In the genomic region with DNA sequence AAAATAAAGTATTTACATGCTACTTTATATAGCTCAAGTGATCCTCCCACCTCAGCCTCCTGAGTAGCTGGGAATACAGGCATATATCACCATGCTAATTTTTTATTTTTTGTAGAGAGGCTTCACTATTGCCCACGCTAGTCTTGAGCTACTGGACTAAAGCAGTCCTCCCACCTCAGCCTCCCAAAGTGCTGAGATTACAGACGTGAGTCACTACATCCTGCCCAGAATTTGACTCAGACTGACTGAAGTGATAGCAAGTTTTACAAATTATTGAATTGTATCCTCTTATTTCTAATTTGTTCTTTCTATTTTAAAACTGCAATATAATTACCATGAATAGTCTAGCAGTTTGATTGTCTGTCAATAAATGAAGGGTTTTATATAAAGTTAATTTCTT, we compare ENCODE assay signal across 13 cellular contexts.
DNase-seq lines count a peak whose midpoint lies in the region; ATAC-seq and TF ChIP-seq lines count a peak whose summit lies in the region.
"Had no signal": no experiment of that assay in that cellular context is flagged by ENCODE, and none has a peak within 500 bp of the region (broad histone marks: within the 10 kb centered on the region; RNA-seq: fewer than 3 reads in every experiment).

No MANE protein-coding gene starts in this region.

- H3K4me1 Mint-ChIP-seq in MCF 10A (ENCODE audit: insufficient read depth, unreplicated experiment): no peaks in the 10 kb centered on the region
- H3K4me1 Mint-ChIP-seq in stimulated activated effector memory CD8-positive, alpha-beta T cell treated with anti-CD3 and anti-CD28 coated beads, Interleukin-12 subunit alpha, Interleukin-12 subunit beta, amount 100 ng/mL, for 72 hours: peaks cover 6% of the 10 kb centered on the region
- H3K4me1 Mint-ChIP-seq in activated T-helper 1 cell treated with anti-CD3 and anti-CD28 coated beads, Interleukin-12 subunit alpha, Interleukin-12 subunit beta, Interleukin-2, Interleukin-4 antibody, amounts not matched to agents 30 ng/mL and 10 ng/mL and 1 ng/mL, durations not matched to agents 14 hours and 24 hours and 36 hours (ENCODE audit: low read depth): peaks cover 8% of the 10 kb centered on the region

- TF ChIP-seq POLR2A in breast epithelium (IDR thresholded peaks at IDR 0.05): no peak

- 30 to 47% methylated on average over 2 of the region's 2 CpGs for WGBS in aorta, 2 donors

- H3K27ac ChIP-seq in breast epithelium (no peak overlapping the region), aorta (ENCODE audit: low read depth in 1 of 2, low read length in 2 of 2) (no peak overlapping the region)
- H3K27ac ChIP-seq: tibial artery had no signal

- DNase-seq in MCF 10A (ENCODE audit: unreplicated experiment): peak; percentile 49
- no peak for DNase-seq in breast epithelium (ENCODE audit: low spot score in 2 of 2)
- DNase-seq in NCI-H226: peak; percentile 91
- DNase-seq in cardiac fibroblast (ENCODE audit: low read depth in 2 of 2): peak; percentile 58 to 66
- no peak for DNase-seq in stimulated activated effector memory CD8-positive, alpha-beta T cell treated with anti-CD3 and anti-CD28 coated beads, Interleukin-12 subunit alpha, Interleukin-12 subunit beta, amount 100 ng/mL, for 72 hours (ENCODE audit: low spot score in 2 of 2)
- no peak for DNase-seq in aorta
- no peak for DNase-seq in activated T-helper 1 cell treated with anti-CD3 and anti-CD28 coated beads, Interleukin-12 subunit alpha, Interleukin-12 subunit beta, Interleukin-2, Interleukin-4 antibody, amounts not matched to agents 30 ng/mL and 10 ng/mL and 1 ng/mL, durations not matched to agents 14 hours and 24 hours and 36 hours (ENCODE audit: low spot score)
- DNase-seq in NCI-H82 (lab: John Stamatoyannopoulos, UW): no peak
- DNase-seq: activated naive CD4-positive, alpha-beta T cell treated with anti-CD3 and anti-CD28 coated beads, Interleukin-2, amount 50 U/mL, for 16 hours; NCI-H146; NCI-H526 treated with DMSO at 0.1 percent for 48 hours; tibial artery had no signal

- H3K9me3 ChIP-seq in breast epithelium (no peaks in the 10 kb centered on the region), aorta (ENCODE audit: control insufficient read depth, low read length) (no peaks in the 10 kb centered on the region)
- H3K9me3 ChIP-seq: tibial artery had no signal

- no peaks in the 10 kb centered on the region for H3K9me3 Mint-ChIP-seq in MCF 10A (ENCODE audit: unreplicated experiment)
- no peaks in the 10 kb centered on the region for H3K9me3 Mint-ChIP-seq in stimulated activated effector memory CD8-positive, alpha-beta T cell treated with anti-CD3 and anti-CD28 coated beads, Interleukin-12 subunit alpha, Interleukin-12 subunit beta, amount 100 ng/mL, for 72 hours
- H3K9me3 Mint-ChIP-seq in activated T-helper 1 cell treated with anti-CD3 and anti-CD28 coated beads, Interleukin-12 subunit alpha, Interleukin-12 subunit beta, Interleukin-2, Interleukin-4 antibody, amounts not matched to agents 30 ng/mL and 10 ng/mL and 1 ng/mL, durations not matched to agents 14 hours and 24 hours and 36 hours: no peaks in the 10 kb centered on the region

- BruUV-seq in MCF 10A (replicated peaks; lab: Mats Ljungman, UMichigan): no TSS peak

- H3K36me3 Mint-ChIP-seq in MCF 10A (ENCODE audit: insufficient read depth, unreplicated experiment): peaks cover 17% of the 10 kb centered on the region
- peaks cover 24% of the 10 kb centered on the region for H3K36me3 Mint-ChIP-seq in stimulated activated effector memory CD8-positive, alpha-beta T cell treated with anti-CD3 and anti-CD28 coated beads, Interleukin-12 subunit alpha, Interleukin-12 subunit beta, amount 100 ng/mL, for 72 hours
- peaks cover 12% of the 10 kb centered on the region for H3K36me3 Mint-ChIP-seq in activated T-helper 1 cell treated with anti-CD3 and anti-CD28 coated beads, Interleukin-12 subunit alpha, Interleukin-12 subunit beta, Interleukin-2, Interleukin-4 antibody, amounts not matched to agents 30 ng/mL and 10 ng/mL and 1 ng/mL, durations not matched to agents 14 hours and 24 hours and 36 hours (ENCODE audit: low read depth)

- H3K27me3 ChIP-seq in breast epithelium: no peaks in the 10 kb centered on the region
- no peaks in the 10 kb centered on the region for H3K27me3 ChIP-seq in aorta (ENCODE audit: control insufficient read depth in 1 of 2, insufficient read depth in 2 of 2, low read length in 1 of 2)
- H3K27me3 ChIP-seq: tibial artery had no signal

- TF ChIP-seq CTCF in MCF 10A (IDR thresholded peaks at IDR 0.05; ENCODE audit: unreplicated experiment): no peak
- TF ChIP-seq CTCF in breast epithelium (IDR thresholded peaks at IDR 0.05): no peak
- TF ChIP-seq CTCF in cardiac fibroblast (IDR thresholded peaks at IDR 0.05; ENCODE audit: low read depth, low read length): no peak

- ATAC-seq in stimulated activated effector memory CD8-positive, alpha-beta T cell treated with anti-CD3 and anti-CD28 coated beads, Interleukin-12 subunit alpha, Interleukin-12 subunit beta, amount 100 ng/mL, for 72 hours: peak; percentile 80
- no peak for ATAC-seq in aorta (ENCODE audit: low FRiP score)
- ATAC-seq: esophagus mucosa had no signal

- no peak overlapping the region for H3K4me3 Mint-ChIP-seq in MCF 10A (ENCODE audit: unreplicated experiment)
- H3K4me3 Mint-ChIP-seq in stimulated activated effector memory CD8-positive, alpha-beta T cell treated with anti-CD3 and anti-CD28 coated beads, Interleukin-12 subunit alpha, Interleukin-12 subunit beta, amount 100 ng/mL, for 72 hours: no peak overlapping the region
- no peak overlapping the region for H3K4me3 Mint-ChIP-seq in activated T-helper 1 cell treated with anti-CD3 and anti-CD28 coated beads, Interleukin-12 subunit alpha, Interleukin-12 subunit beta, Interleukin-2, Interleukin-4 antibody, amounts not matched to agents 30 ng/mL and 10 ng/mL and 1 ng/mL, durations not matched to agents 14 hours and 24 hours and 36 hours

- H3K36me3 ChIP-seq in breast epithelium (no peaks in the 10 kb centered on the region), aorta (ENCODE audit: control insufficient read depth in 1 of 2, insufficient read depth in 2 of 2, low read length in 1 of 2) (no peaks in the 10 kb centered on the region)

- H3K27ac Mint-ChIP-seq in MCF 10A (ENCODE audit: low read depth, unreplicated experiment): no peak overlapping the region
- no peak overlapping the region for H3K27ac Mint-ChIP-seq in stimulated activated effector memory CD8-positive, alpha-beta T cell treated with anti-CD3 and anti-CD28 coated beads, Interleukin-12 subunit alpha, Interleukin-12 subunit beta, amount 100 ng/mL, for 72 hours
- H3K27ac Mint-ChIP-seq in activated T-helper 1 cell treated with anti-CD3 and anti-CD28 coated beads, Interleukin-12 subunit alpha, Interleukin-12 subunit beta, Interleukin-2, Interleukin-4 antibody, amounts not matched to agents 30 ng/mL and 10 ng/mL and 1 ng/mL, durations not matched to agents 14 hours and 24 hours and 36 hours: no peak overlapping the region

- intact Hi-C loops in MCF 10A (cut with micrococcal nuclease) (no loop called here), breast epithelium (cut with DNase I; ENCODE audit: low total_unique reads) (no loop called here), aorta (cut with DNase I) (no loop called here)
- intact Hi-C loops in activated T-helper 1 cell treated with anti-CD3 and anti-CD28 coated beads, Interleukin-12 subunit alpha, Interleukin-12 subunit beta, Interleukin-2, Interleukin-4 antibody, amounts not matched to agents 30 ng/mL and 10 ng/mL and 1 ng/mL, durations not matched to agents 14 hours and 24 hours and 36 hours (cut with micrococcal nuclease): no loop called here

- no peaks in the 10 kb centered on the region for H3K27me3 Mint-ChIP-seq in MCF 10A (ENCODE audit: insufficient read depth, unreplicated experiment)
- no peaks in the 10 kb centered on the region for H3K27me3 Mint-ChIP-seq in activated T-helper 1 cell treated with anti-CD3 and anti-CD28 coated beads, Interleukin-12 subunit alpha, Interleukin-12 subunit beta, Interleukin-2, Interleukin-4 antibody, amounts not matched to agents 30 ng/mL and 10 ng/mL and 1 ng/mL, durations not matched to agents 14 hours and 24 hours and 36 hours (ENCODE audit: insufficient read depth)

- POLR2A ChIA-PET in MCF 10A (lab: Yijun Ruan, JAX): interaction anchor here (1.1 kb wide), 1 partner anchor 19 kb away, joined by 3 read pairs; no protein-coding TSS in a partner anchor

- no peaks in the 10 kb centered on the region for H3K4me1 ChIP-seq in breast epithelium
- peaks cover 0 to 2% of the 10 kb centered on the region in 2 donors for H3K4me1 ChIP-seq in aorta (ENCODE audit: control insufficient read depth in 1 of 2, insufficient read depth in 2 of 2, low read length in 2 of 2)
- H3K4me1 ChIP-seq: tibial artery had no signal

- no peak overlapping the region for H3K4me3 ChIP-seq in breast epithelium
- no peak overlapping the region for H3K4me3 ChIP-seq in cardiac fibroblast (replicated peaks in 1 of 2; ENCODE audit: low read depth in 2 of 2, low read length in 2 of 2)
- no peak overlapping the region for H3K4me3 ChIP-seq in aorta (ENCODE audit: low read length in 2 of 2)
- H3K4me3 ChIP-seq: tibial artery had no signal

- CTCF ChIA-PET in MCF 10A (lab: Yijun Ruan, JAX): interaction anchor here (0.6 to 1.0 kb wide), 2 partner anchors 47 to 140 kb away, joined by 3 to 5 read pairs; no protein-coding TSS in a partner anchor

Comparison
In these comparisons a context has a peak if more than half of its experiments do, and no peak if none do; other contexts are left out.
1. DNase-seq: peak in MCF 10A (single experiment), NCI-H226 (single experiment) and cardiac fibroblast (2 of 2); none in breast epithelium (0 of 2), stimulated activated effector memory CD8-positive, alpha-beta T cell treated with anti-CD3 and anti-CD28 coated beads, Interleukin-12 subunit alpha, Interleukin-12 subunit beta, amount 100 ng/mL, for 72 hours (0 of 2), aorta (0 of 2), activated T-helper 1 cell treated with anti-CD3 and anti-CD28 coated beads, Interleukin-12 subunit alpha, Interleukin-12 subunit beta, Interleukin-2, Interleukin-4 antibody, amounts not matched to agents 30 ng/mL and 10 ng/mL and 1 ng/mL, durations not matched to agents 14 hours and 24 hours and 36 hours (single experiment) and NCI-H82 (single experiment).